Comparison of ENCODE assay signal across 7 cellular contexts in genomic region chr9:127621339-127621970, GRCh38. TPM values are rescaled to one million over a fixed set of nuclear protein-coding genes. Genes with fewer than 3 reads are reported as not detected.
A peak's percentile ranks its signal among the peaks of the same experiment; 100 is the strongest.
DNase-seq lines count a peak whose midpoint lies in the region; ATAC-seq, FAIRE-seq and TF ChIP-seq lines count a peak whose summit lies in the region.
"Not testable (repeated sequence)": the region's sequence is repeated elsewhere in the genome, so short reads cannot be mapped to it uniquely, and the experiment has no call there.

No MANE protein-coding gene starts in this region.

- not testable (repeated sequence) for H3K27ac Mint-ChIP-seq in activated T-cell treated with anti-CD3 and anti-CD28 coated beads, Interleukin-2, amount 50 U/mL, for 72 hours

- in situ Hi-C loops in mammary epithelial cell (cut with MboI; ENCODE audit: low sequenced_read_pairs in 2 of 2) = not testable (repeated sequence)

- CTCF ChIA-PET in mammary epithelial cell (lab: Charles Lee; ENCODE audit: low non-redundant PET) = not testable (repeated sequence)

- peak; percentile 30 for FAIRE-seq in H54 (lab: Jason Lieb, UNC)

- H3K36me3 Mint-ChIP-seq in activated T-cell treated with anti-CD3 and anti-CD28 coated beads, Interleukin-2, amount 50 U/mL, for 72 hours (ENCODE audit: insufficient read depth in 2 of 2) = not testable (repeated sequence)

- H3K36me3 ChIP-seq in MG63; mammary epithelial cell (ENCODE audit: insufficient read depth, low read length): not testable (repeated sequence)

- ATAC-seq in activated CD4-positive, CD25-positive, alpha-beta regulatory T cell treated with anti-CD3 and anti-CD28 coated beads, Interleukin-2, amount 50 U/mL, for 24 hours = peak; percentile 64 to 81
- ATAC-seq in activated T-cell treated with anti-CD3 and anti-CD28 coated beads, Interleukin-2, amount 50 U/mL, for 72 hours (replicated peaks in 1 of 2) = peak; percentile 96 to 97
- ATAC-seq in foreskin keratinocyte = peak; percentile 72

- 85% methylated on average over 10 of the region's 10 CpGs for WGBS in mammary epithelial cell (ENCODE audit: low coverage, missing lambda C conversion rate)

- DNase-seq in H54 (ENCODE audit: insufficient read length, low spot score) = not testable (repeated sequence)
- DNase-seq in MG63 = peak; percentile 1
- DNase-seq in activated T-cell treated with anti-CD3 and anti-CD28 coated beads, Interleukin-2, amount 50 U/mL, for 72 hours = peak in 1 of 2 donors; percentile 18
- DNase-seq in mammary epithelial cell = peak; percentile 52
- DNase-seq in foreskin keratinocyte = peak; percentile 68 to 85
- DNase-seq in stimulated activated CD4-positive, alpha-beta T cell treated with anti-CD3 and anti-CD28 coated beads, Interleukin-1b, Interleukin-23, amount 100 ng/mL, for 48 hours = peak; percentile 3

- not testable (repeated sequence) for H3K4me3 Mint-ChIP-seq in activated T-cell treated with anti-CD3 and anti-CD28 coated beads, Interleukin-2, amount 50 U/mL, for 72 hours

- not testable (repeated sequence) for H2AFZ ChIP-seq in mammary epithelial cell (ENCODE audit: low read depth, low read length)

- not testable (repeated sequence) for TF ChIP-seq POLR2A in H54 (IDR thresholded peaks at IDR 0.05; ENCODE audit: low read depth, low read length)

- dilution Hi-C loops in mammary epithelial cell (cut with HindIII; ENCODE audit: low sequenced_read_pairs) = not testable (repeated sequence)

- TF ChIP-seq CTCF in mammary epithelial cell (conservative IDR thresholded peaks at IDR 0.05 in 1 of 2, IDR thresholded peaks at IDR 0.05 in 1 of 2; ENCODE audit: extremely low read depth in 1 of 2, insufficient read depth in 1 of 2, low read depth in 1 of 2, low read length in 2 of 2); foreskin keratinocyte (conservative IDR thresholded peaks at IDR 0.05): not testable (repeated sequence)

- H3K79me2 ChIP-seq in mammary epithelial cell (ENCODE audit: insufficient read depth, low read length) = peaks cover 34% of the 10 kb centered on the region

- intact Hi-C loops in mammary epithelial cell (cut with micrococcal nuclease) = not testable (repeated sequence)

- H3K4me2 ChIP-seq in mammary epithelial cell (ENCODE audit: insufficient read depth, low read depth, low read length) = not testable (repeated sequence)

- not testable (repeated sequence) for H3K27me3 ChIP-seq in MG63; mammary epithelial cell (ENCODE audit: insufficient read depth, low read length); foreskin keratinocyte

- not testable (repeated sequence) for BruUV-seq in mammary epithelial cell (replicated peaks; lab: Mats Ljungman, UMichigan)

- not testable (repeated sequence) for H3K9ac ChIP-seq in mammary epithelial cell (ENCODE audit: insufficient read depth, low read length)

- H3K4me3 ChIP-seq in MG63; mammary epithelial cell (replicated peaks in 1 of 3; ENCODE audit: insufficient read depth in 1 of 3, low read depth in 2 of 3, low read length in 3 of 3): not testable (repeated sequence)

- not testable (repeated sequence) for H3K27me3 Mint-ChIP-seq in activated T-cell treated with anti-CD3 and anti-CD28 coated beads, Interleukin-2, amount 50 U/mL, for 72 hours (ENCODE audit: low read depth)

- not testable (repeated sequence) for H3K27ac ChIP-seq in mammary epithelial cell (ENCODE audit: insufficient read depth, low read depth, low read length); foreskin keratinocyte

- H3K9me3 ChIP-seq in MG63; mammary epithelial cell (replicated peaks; ENCODE audit: insufficient read depth, low read length): not testable (repeated sequence)

- H3K4me1 ChIP-seq in mammary epithelial cell (ENCODE audit: insufficient read depth, low read length); foreskin keratinocyte: not testable (repeated sequence)

- not testable (repeated sequence) for H3K4me1 Mint-ChIP-seq in activated T-cell treated with anti-CD3 and anti-CD28 coated beads, Interleukin-2, amount 50 U/mL, for 72 hours (ENCODE audit: low read depth)

- H3K9me3 Mint-ChIP-seq in activated T-cell treated with anti-CD3 and anti-CD28 coated beads, Interleukin-2, amount 50 U/mL, for 72 hours = not testable (repeated sequence)

- H4K20me1 ChIP-seq in mammary epithelial cell (ENCODE audit: insufficient read depth, low read length) = not testable (repeated sequence)

RNA-seq across cellular contexts. Expression of gene STXBP1, which starts 9.4 kb away (rescaled TPM):
- total RNA-seq in MG63 (2014; rRNA removed; shearing (Covaris generic); ENCODE audit: low replicate concordance) = 0.36 and 87.7 TPM in 2 replicates
- total RNA-seq in activated T-cell treated with anti-CD3 and anti-CD28 coated beads, Interleukin-2, amount 50 U/mL, for 72 hours = 10 to 100 TPM; 14.5 to 26.6 TPM
- total RNA-seq in mammary epithelial cell (10 to 100 TPM; 32.5 to 72.5 TPM), foreskin keratinocyte (20.2 and 20.6 TPM in 2 replicates)
- polyA plus RNA-seq in mammary epithelial cell (31.6 TPM), foreskin keratinocyte (15.5 and 18.7 TPM in 2 replicates)
- polyA minus RNA-seq in mammary epithelial cell = 107 TPM
